Comparison of ENCODE assay signal across 11 cellular contexts in the genomic region with DNA sequence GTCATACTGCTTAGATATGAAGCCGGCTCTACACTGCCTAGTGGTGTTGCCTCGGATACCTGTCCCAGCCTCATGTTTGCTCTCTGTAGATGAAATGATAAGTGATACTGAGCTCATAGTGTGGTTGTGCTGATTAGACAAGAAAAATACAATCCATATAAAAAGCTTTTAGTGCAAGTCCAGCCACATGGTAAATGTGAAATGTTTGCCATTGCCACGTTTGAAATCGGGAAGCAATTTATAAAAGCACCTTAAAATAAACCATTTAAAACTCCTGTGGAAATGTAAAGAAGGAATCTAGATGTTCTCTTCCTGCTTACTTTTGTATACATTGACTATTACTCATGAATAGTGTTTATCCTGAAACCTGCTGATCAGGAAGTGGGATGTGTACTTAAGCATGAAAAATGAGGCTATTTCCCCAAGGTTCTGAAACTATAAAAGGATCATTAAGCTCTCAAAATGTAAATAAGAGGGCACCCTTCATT. TPM values are rescaled to one million over a fixed set of nuclear protein-coding genes. Genes with fewer than 3 reads are reported as not detected.
DNase-seq lines count a peak whose midpoint lies in the region; ATAC-seq and TF ChIP-seq lines count a peak whose summit lies in the region.
"Had no signal": no experiment of that assay in that cellular context is flagged by ENCODE, and none has a peak within 500 bp of the region (broad histone marks: within the 10 kb centered on the region; RNA-seq: fewer than 3 reads in every experiment).

No MANE protein-coding gene starts in this region.

- peaks cover 36% of the 10 kb centered on the region for H3K4me1 ChIP-seq in endocrine pancreas (ENCODE audit: control insufficient read depth, insufficient read depth, low read length)
- H3K4me1 ChIP-seq in transverse colon, result peaks cover 0 to 18% (median 14%) of the 10 kb centered on the region in 4 donors
- no peaks in the 10 kb centered on the region for H3K4me1 ChIP-seq in psoas muscle

- H3K36me3 ChIP-seq in endocrine pancreas (ENCODE audit: control insufficient read depth, insufficient read depth, low read length), result no peaks in the 10 kb centered on the region
- H3K36me3 ChIP-seq in transverse colon, result no peaks in the 10 kb centered on the region
- no peaks in the 10 kb centered on the region for H3K36me3 ChIP-seq in psoas muscle (ENCODE audit: insufficient read depth in 1 of 2, low read depth in 1 of 2)

- intact Hi-C loops in transverse colon (cut with DNase I; ENCODE audit: low total_unique reads) (no loop called here), psoas muscle (cut with DNase I) (no loop called here)

- no peak for TF ChIP-seq POLR2A in transverse colon (IDR thresholded peaks at IDR 0.05)

- ATAC-seq in psoas muscle (no peak), HG03025 (IDR thresholded peaks at IDR 0.05; ENCODE audit: low FRiP score, unreplicated experiment) (no peak)
- ATAC-seq: stimulated activated naive B cell treated with anti-CD40 and anti-IgM and Interleukin-4, amounts not matched to agents 10 μg/mL and 1 μg/mL and 100 μg/mL, for 72 hours had no signal

- TF ChIP-seq CTCF in transverse colon (IDR thresholded peaks at IDR 0.05) (no peak), psoas muscle (IDR thresholded peaks at IDR 0.05) (no peak)

- in situ Hi-C loops in transverse colon (cut with MboI; ENCODE audit: low pct_ligation_motif_present in 1 of 4, low pct_unique_long_range_greater_than_20kb in 1 of 4, low sequenced_read_pairs in 3 of 4), result no loop called here

- TF ChIP-seq EP300 in transverse colon (IDR thresholded peaks at IDR 0.05; ENCODE audit: low read depth), result no peak

- H3K27ac ChIP-seq in transverse colon (peak overlapping the region in 3 of 4 donors; percentile 49 to 74 (median 53)), psoas muscle (no peak overlapping the region)

- DNase-seq in NCI-H2171 treated with DMSO at 0.1 percent for 48 hours (lab: John Stamatoyannopoulos, UW), result peak; percentile 27
- no peak for DNase-seq in NCI-H2171 (lab: John Stamatoyannopoulos, UW)
- peak; percentile 69 for DNase-seq in NCI-H510A treated with DMSO at 0.1 percent for 48 hours (lab: John Stamatoyannopoulos, UW)
- no peak for DNase-seq in transverse colon
- DNase-seq in psoas muscle, result no peak
- DNase-seq in activated naive CD8-positive, alpha-beta T cell treated with anti-CD3 and anti-CD28 coated beads for 36 hours, result no peak
- DNase-seq: activated T-cell treated with anti-CD3 and anti-CD28 coated beads, Interleukin-2, amount 50 U/mL, for 1 hour; occipital lobe; stimulated activated naive B cell treated with anti-CD40 and anti-IgM and Interleukin-4, amounts not matched to agents 10 μg/mL and 1 μg/mL and 100 μg/mL, for 72 hours had no signal

- H3K4me3 Mint-ChIP-seq in activated naive CD8-positive, alpha-beta T cell treated with anti-CD3 and anti-CD28 coated beads for 36 hours, result no peak overlapping the region
- H3K4me3 Mint-ChIP-seq: stimulated activated naive B cell treated with anti-CD40 and anti-IgM and Interleukin-4, amounts not matched to agents 10 μg/mL and 1 μg/mL and 100 μg/mL, for 72 hours had no signal

- no peaks in the 10 kb centered on the region for H3K9me3 ChIP-seq in endocrine pancreas (ENCODE audit: control insufficient read depth, low read length)
- H3K9me3 ChIP-seq in transverse colon, result no peaks in the 10 kb centered on the region
- H3K9me3 ChIP-seq in psoas muscle, result no peaks in the 10 kb centered on the region

- peaks cover 9% of the 10 kb centered on the region for H3K27me3 Mint-ChIP-seq in activated naive CD8-positive, alpha-beta T cell treated with anti-CD3 and anti-CD28 coated beads for 36 hours

- H3K4me3 ChIP-seq in endocrine pancreas (ENCODE audit: control insufficient read depth, insufficient read depth, low read length) (peak overlapping the region; percentile 20), transverse colon (no peak overlapping the region), psoas muscle (no peak overlapping the region)

- H3K27me3 ChIP-seq in endocrine pancreas (ENCODE audit: control insufficient read depth, insufficient read depth, low read length) (no peaks in the 10 kb centered on the region), transverse colon (no peaks in the 10 kb centered on the region), psoas muscle (ENCODE audit: insufficient read depth in 3 of 3, low read length in 2 of 3) (no peaks in the 10 kb centered on the region)

- H3K9me3 Mint-ChIP-seq in activated naive CD8-positive, alpha-beta T cell treated with anti-CD3 and anti-CD28 coated beads for 36 hours, result no peaks in the 10 kb centered on the region
- H3K9me3 Mint-ChIP-seq: stimulated activated naive B cell treated with anti-CD40 and anti-IgM and Interleukin-4, amounts not matched to agents 10 μg/mL and 1 μg/mL and 100 μg/mL, for 72 hours had no signal

- H3K36me3 Mint-ChIP-seq in activated naive CD8-positive, alpha-beta T cell treated with anti-CD3 and anti-CD28 coated beads for 36 hours, result no peaks in the 10 kb centered on the region
- H3K36me3 Mint-ChIP-seq: stimulated activated naive B cell treated with anti-CD40 and anti-IgM and Interleukin-4, amounts not matched to agents 10 μg/mL and 1 μg/mL and 100 μg/mL, for 72 hours had no signal

- H3K9ac ChIP-seq in endocrine pancreas (ENCODE audit: control insufficient read depth, insufficient read depth, low read length), result no peak overlapping the region

- WGBS in transverse colon (ENCODE audit: low coverage in 1 of 2), 2 donors, result 31 to 45% methylated on average over 4 of the region's 4 CpGs
- 81 to 83% (median 82%) methylated on average over 4 of the region's 4 CpGs for WGBS in psoas muscle, 3 donors

- no peak overlapping the region for H3K27ac Mint-ChIP-seq in activated naive CD8-positive, alpha-beta T cell treated with anti-CD3 and anti-CD28 coated beads for 36 hours
- H3K27ac Mint-ChIP-seq: stimulated activated naive B cell treated with anti-CD40 and anti-IgM and Interleukin-4, amounts not matched to agents 10 μg/mL and 1 μg/mL and 100 μg/mL, for 72 hours had no signal

- no peaks in the 10 kb centered on the region for H3K4me1 Mint-ChIP-seq in activated naive CD8-positive, alpha-beta T cell treated with anti-CD3 and anti-CD28 coated beads for 36 hours

RNA-seq across cellular contexts. Expression of gene PBOV1, which starts 13.2 kb away (rescaled TPM):
- total RNA-seq in transverse colon (not detected), psoas muscle (not detected)
- polyA plus RNA-seq in psoas muscle, result not detected
- total RNA-seq in activated naive CD8-positive, alpha-beta T cell treated with anti-CD3 and anti-CD28 coated beads for 36 hours, result not detected
- total RNA-seq: occipital lobe had no signal

Comparison
In these comparisons a context has a peak if more than half of its experiments do, and no peak if none do; other contexts are left out.
1. DNase-seq: peak in NCI-H2171 treated with DMSO at 0.1 percent for 48 hours (single experiment) and NCI-H510A treated with DMSO at 0.1 percent for 48 hours (single experiment); none in NCI-H2171 (single experiment), transverse colon (single experiment), psoas muscle (0 of 2) and activated naive CD8-positive, alpha-beta T cell treated with anti-CD3 and anti-CD28 coated beads for 36 hours (single experiment).